ENCODE assay signal across 20 cellular contexts in the genomic region with DNA sequence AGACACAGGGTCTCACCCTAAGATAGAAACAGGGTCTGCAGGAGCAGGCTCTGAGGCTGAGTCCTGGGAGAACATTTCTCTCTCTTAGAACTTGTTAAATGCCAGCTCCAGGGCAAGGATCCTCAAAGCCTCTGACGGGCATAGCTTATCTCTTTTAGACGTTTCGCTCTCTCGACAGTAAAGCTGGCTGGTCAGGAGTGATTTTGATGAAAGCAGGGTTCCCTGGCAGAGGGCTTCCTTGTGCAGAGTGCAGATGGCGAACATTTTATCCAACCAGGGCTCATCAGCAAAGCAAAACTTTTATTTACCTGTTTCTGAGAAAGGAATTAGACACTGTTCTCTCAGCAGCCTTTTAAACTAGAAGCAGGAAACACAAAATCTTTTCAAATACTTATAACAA.
DNase-seq lines count a peak whose midpoint lies in the region; ATAC-seq and TF ChIP-seq lines count a peak whose summit lies in the region.
"Had no signal": no experiment of that assay in that cellular context is flagged by ENCODE, and none has a peak within 500 bp of the region (broad histone marks: within the 10 kb centered on the region; RNA-seq: fewer than 3 reads in every experiment).

No MANE protein-coding gene starts in this region.

- ATAC-seq in aorta (ENCODE audit: low FRiP score), result peak; percentile 20
- ATAC-seq in naive thymus-derived CD4-positive, alpha-beta T cell, result no peak

- POLR2A ChIA-PET in naive thymus-derived CD4-positive, alpha-beta T cell (lab: Charles Lee), result no interaction called here

- no peaks in the 10 kb centered on the region for H3K4me1 ChIP-seq in aorta (ENCODE audit: control insufficient read depth in 1 of 2, insufficient read depth in 2 of 2, low read length in 2 of 2)
- H3K4me1 ChIP-seq in naive thymus-derived CD4-positive, alpha-beta T cell (ENCODE audit: control insufficient read depth in 2 of 2, insufficient read depth in 2 of 2, low read length in 2 of 2), result no peaks in the 10 kb centered on the region

- no peak overlapping the region for H3K4me3 Mint-ChIP-seq in naive thymus-derived CD4-positive, alpha-beta T cell
- H3K4me3 Mint-ChIP-seq: CD14-positive monocyte; CD4-positive, alpha-beta memory T cell; CD8-positive, alpha-beta memory T cell had no signal

- H3K27ac ChIP-seq in VCaP (peak overlapping the region; percentile 58), aorta (ENCODE audit: low read depth in 1 of 2, low read length in 2 of 2) (no peak overlapping the region)
- H3K27ac ChIP-seq in naive thymus-derived CD4-positive, alpha-beta T cell (ENCODE audit: low read depth, low read length), result no peak overlapping the region
- H3K27ac ChIP-seq: BLaER1 had no signal

- intact Hi-C loops in aorta (cut with DNase I), result no loop called here
- intact Hi-C loops in naive thymus-derived CD4-positive, alpha-beta T cell (cut with micrococcal nuclease), result no loop called here

- peaks cover 0 to 9% (median 4%) of the 10 kb centered on the region in 5 donors for H3K27me3 Mint-ChIP-seq in naive thymus-derived CD4-positive, alpha-beta T cell

- CTCF ChIA-PET in naive thymus-derived CD4-positive, alpha-beta T cell (lab: Charles Lee), result no interaction called here

- H3K36me3 Mint-ChIP-seq in naive thymus-derived CD4-positive, alpha-beta T cell, result no peaks in the 10 kb centered on the region
- H3K36me3 Mint-ChIP-seq: CD14-positive monocyte; CD4-positive, alpha-beta memory T cell; CD4-positive, CD25-positive, alpha-beta regulatory T cell; CD8-positive, alpha-beta memory T cell had no signal

- no peaks in the 10 kb centered on the region for H3K36me3 ChIP-seq in aorta (ENCODE audit: control insufficient read depth in 1 of 2, insufficient read depth in 2 of 2, low read length in 1 of 2)
- no peaks in the 10 kb centered on the region for H3K36me3 ChIP-seq in naive thymus-derived CD4-positive, alpha-beta T cell (ENCODE audit: control insufficient read depth in 2 of 3, insufficient read depth in 3 of 3, low read length in 3 of 3)
- H3K36me3 ChIP-seq: BE2C, BLaER1 had no signal

- H3K9me3 ChIP-seq in aorta (ENCODE audit: control insufficient read depth, low read length), result peaks cover 1% of the 10 kb centered on the region
- no peaks in the 10 kb centered on the region for H3K9me3 ChIP-seq in naive thymus-derived CD4-positive, alpha-beta T cell (ENCODE audit: control insufficient read depth in 2 of 3, low read length in 3 of 3)
- H3K9me3 ChIP-seq: BE2C, BLaER1 had no signal

- TF ChIP-seq CTCF in VCaP (conservative IDR thresholded peaks at IDR 0.05), result no peak

- peaks cover 0 to 1% (median 0%) of the 10 kb centered on the region in 7 donors for H3K4me1 Mint-ChIP-seq in naive thymus-derived CD4-positive, alpha-beta T cell
- H3K4me1 Mint-ChIP-seq: CD14-positive monocyte; CD4-positive, alpha-beta memory T cell; CD4-positive, CD25-positive, alpha-beta regulatory T cell; CD8-positive, alpha-beta memory T cell had no signal

- no peak overlapping the region for H3K4me3 ChIP-seq in aorta (ENCODE audit: low read length in 2 of 2)
- no peak overlapping the region for H3K4me3 ChIP-seq in naive thymus-derived CD4-positive, alpha-beta T cell (ENCODE audit: low read length)
- H3K4me3 ChIP-seq: BLaER1 had no signal

- no peak overlapping the region for H3K27ac Mint-ChIP-seq in naive thymus-derived CD4-positive, alpha-beta T cell
- H3K27ac Mint-ChIP-seq: CD14-positive monocyte; CD4-positive, alpha-beta memory T cell; CD4-positive, CD25-positive, alpha-beta regulatory T cell; CD8-positive, alpha-beta memory T cell had no signal

- H3K27me3 ChIP-seq in aorta (ENCODE audit: control insufficient read depth in 1 of 2, insufficient read depth in 2 of 2, low read length in 1 of 2), result no peaks in the 10 kb centered on the region
- H3K27me3 ChIP-seq in naive thymus-derived CD4-positive, alpha-beta T cell (ENCODE audit: control insufficient read depth in 2 of 2, insufficient read depth in 2 of 2, low read length in 2 of 2), result no peaks in the 10 kb centered on the region
- H3K27me3 ChIP-seq: BE2C, BLaER1 had no signal

- WGBS in aorta, 2 donors, result 51 to 64% methylated on average over 5 of the region's 5 CpGs

- peak; percentile 5 for DNase-seq in ecto neural progenitor cell (ENCODE audit: low spot score)
- DNase-seq in islet precursor cell, result peak; percentile 23
- DNase-seq in aorta, result no peak
- no peak for DNase-seq in naive thymus-derived CD4-positive, alpha-beta T cell
- no peak for DNase-seq in GM19240 (ENCODE audit: insufficient read length, low spot score)
- DNase-seq in DMS114 treated with DMSO at 0.1 percent for 48 hours (lab: John Stamatoyannopoulos, UW; ENCODE audit: unreplicated experiment), result no peak
- DNase-seq: 8988T; ACHN; BE2C; C1 segment of cervical spinal cord; CD4-positive, alpha-beta memory T cell; CD4-positive, CD25-positive, alpha-beta regulatory T cell; CD8-positive, alpha-beta memory T cell; COR-L47; DMS 273 treated with DMSO at 0.1 percent for 48 hours; DMS79 treated with DMSO at 0.1 percent for 48 hours; GF-D8 had no signal

- no peaks in the 10 kb centered on the region for H3K9me3 Mint-ChIP-seq in naive thymus-derived CD4-positive, alpha-beta T cell
- H3K9me3 Mint-ChIP-seq: CD4-positive, alpha-beta memory T cell; CD4-positive, CD25-positive, alpha-beta regulatory T cell; CD8-positive, alpha-beta memory T cell had no signal

Comparison
In these comparisons a context has a peak if more than half of its experiments do, and no peak if none do; other contexts are left out.
1. DNase-seq: peak in ecto neural progenitor cell (single experiment) and islet precursor cell (single experiment); none in aorta (0 of 2), naive thymus-derived CD4-positive, alpha-beta T cell (0 of 9), GM19240 (single experiment) and DMS114 treated with DMSO at 0.1 percent for 48 hours (single experiment).